In genomic region chr3:194977341-194977740, GRCh38 we compare ENCODE assay signal across 14 cellular contexts.
DNase-seq lines count a peak whose midpoint lies in the region; ATAC-seq and TF ChIP-seq lines count a peak whose summit lies in the region.
"Had no signal": no experiment of that assay in that cellular context is flagged by ENCODE, and none has a peak within 500 bp of the region (broad histone marks: within the 10 kb centered on the region; RNA-seq: fewer than 3 reads in every experiment).

No MANE protein-coding gene starts in this region.

- no peak overlapping the region for H3K4me3 Mint-ChIP-seq in T-helper 17 cell
- H3K4me3 Mint-ChIP-seq: CD4-positive, CD25-positive, alpha-beta regulatory T cell; H9 had no signal

- no peak for TF ChIP-seq CTCF in ascending aorta (IDR thresholded peaks at IDR 0.05)
- no peak for TF ChIP-seq CTCF in thoracic aorta (IDR thresholded peaks at IDR 0.05)

- H3K4me3 ChIP-seq in ascending aorta (no peak overlapping the region), trophoblast cell (ENCODE audit: low read depth, low read length) (no peak overlapping the region), thoracic aorta (no peak overlapping the region)

- no peak overlapping the region for H3K27ac Mint-ChIP-seq in T-helper 17 cell
- H3K27ac Mint-ChIP-seq: CD4-positive, CD25-positive, alpha-beta regulatory T cell; H9 had no signal

- no peak overlapping the region for H3K14ac ChIP-seq in trophoblast cell (ENCODE audit: low read length)

- H3K27ac ChIP-seq in ascending aorta (peak overlapping the region; percentile 67 to 76), trophoblast cell (ENCODE audit: low read depth, low read length) (no peak overlapping the region), thoracic aorta (peak overlapping the region; percentile 77 to 78)
- H3K27ac ChIP-seq: 22Rv1 had no signal

- peaks cover 2% of the 10 kb centered on the region for H3K36me3 Mint-ChIP-seq in T-helper 17 cell (ENCODE audit: low read depth)
- H3K36me3 Mint-ChIP-seq: CD4-positive, CD25-positive, alpha-beta regulatory T cell had no signal

- H4K91ac ChIP-seq in trophoblast cell (ENCODE audit: low read depth, low read length): no peak overlapping the region

- no peak for ATAC-seq in thoracic aorta (ENCODE audit: insufficient number of reproducible peaks, low FRiP score, low read depth)
- ATAC-seq in T-helper 17 cell: no peak

- H3K4me1 Mint-ChIP-seq in T-helper 17 cell: no peaks in the 10 kb centered on the region
- H3K4me1 Mint-ChIP-seq: CD4-positive, CD25-positive, alpha-beta regulatory T cell; H9 had no signal

- H2BK120ac ChIP-seq in trophoblast cell (ENCODE audit: insufficient read depth, low read length, poor library complexity): no peak overlapping the region

- DNase-seq in activated CD8-positive, alpha-beta memory T cell treated with anti-CD3 and anti-CD28 coated beads for 24 hours: peak; percentile 24
- DNase-seq in activated CD8-positive, alpha-beta memory T cell treated with anti-CD3 and anti-CD28 coated beads, Interleukin-2, amount 50 U/mL, for 4 hours: no peak
- no peak for DNase-seq in ascending aorta (ENCODE audit: low spot score in 2 of 2)
- DNase-seq in trophoblast cell: peak; percentile 81 to 96
- no peak for DNase-seq in thoracic aorta (ENCODE audit: low spot score)
- DNase-seq in T-helper 17 cell: no peak
- DNase-seq in activated naive CD4-positive, alpha-beta T cell (lab: John Stamatoyannopoulos, UW): no peak
- no peak for DNase-seq in nucleus accumbens (lab: John Stamatoyannopoulos, UW)
- DNase-seq: CD4-positive, CD25-positive, alpha-beta regulatory T cell; DMS53; GF-D8; GOT3; H9 had no signal

- H2AK5ac ChIP-seq in trophoblast cell (ENCODE audit: low read length): no peak overlapping the region

- no peak overlapping the region for H3K18ac ChIP-seq in trophoblast cell (ENCODE audit: low read length)

- H3K4ac ChIP-seq in trophoblast cell (ENCODE audit: low read depth, low read length): no peak overlapping the region

- no peaks in the 10 kb centered on the region for H3K79me2 ChIP-seq in trophoblast cell (ENCODE audit: control insufficient read depth, insufficient read depth, low read length, poor library complexity)

- WGBS in trophoblast cell (ENCODE audit: extremely low coverage, insufficient coverage, insufficient read length): no CpG with 5 or more reads among the region's 7 CpGs

- H3K79me1 ChIP-seq in trophoblast cell (ENCODE audit: low read length): no peaks in the 10 kb centered on the region

- no peak overlapping the region for H3K9ac ChIP-seq in trophoblast cell (ENCODE audit: low read length)

- H4K8ac ChIP-seq in trophoblast cell (ENCODE audit: low read depth, low read length): no peak overlapping the region

- no peak overlapping the region for H3K4me2 ChIP-seq in trophoblast cell (ENCODE audit: low read length)

- H3K27me3 Mint-ChIP-seq in T-helper 17 cell: peaks cover 65% of the 10 kb centered on the region

- no peak overlapping the region for H3K23ac ChIP-seq in trophoblast cell (ENCODE audit: low read length)

- intact Hi-C loops in ascending aorta (cut with DNase I): loop anchor here (2.0 to 5.0 kb wide), 2 partner anchors 281 to 290 kb away; partner anchors contain the start of gene FAM43A

- H2BK5ac ChIP-seq in trophoblast cell (ENCODE audit: low read depth, low read length, poor library complexity): no peak overlapping the region

- no peak overlapping the region for H2AFZ ChIP-seq in trophoblast cell (ENCODE audit: insufficient read depth, low read length, poor library complexity)

- H3K4me1 ChIP-seq in ascending aorta: peaks cover 10 to 12% of the 10 kb centered on the region in 2 donors
- H3K4me1 ChIP-seq in trophoblast cell (ENCODE audit: control insufficient read depth in 1 of 2, insufficient read depth in 2 of 2, low read length in 2 of 2): no peaks in the 10 kb centered on the region
- peaks cover 19 to 34% of the 10 kb centered on the region in 2 donors for H3K4me1 ChIP-seq in thoracic aorta (ENCODE audit: control insufficient read depth in 1 of 2, low read depth in 2 of 2)

- H3K9me3 ChIP-seq in ascending aorta (no peaks in the 10 kb centered on the region), trophoblast cell (ENCODE audit: insufficient read depth, low read depth, low read length) (peaks cover 2% of the 10 kb centered on the region), thoracic aorta (no peaks in the 10 kb centered on the region), T-helper 17 cell (ENCODE audit: control insufficient read depth, low read length, poor library complexity, severe bottlenecking) (no peaks in the 10 kb centered on the region)

- H3K27me3 ChIP-seq in ascending aorta: no peaks in the 10 kb centered on the region
- no peaks in the 10 kb centered on the region for H3K27me3 ChIP-seq in trophoblast cell (ENCODE audit: insufficient read depth, low read length)
- H3K27me3 ChIP-seq in thoracic aorta (replicated peaks; ENCODE audit: insufficient read depth): no peaks in the 10 kb centered on the region

- H2BK12ac ChIP-seq in trophoblast cell (ENCODE audit: low read length): no peak overlapping the region

- H3K36me3 ChIP-seq in ascending aorta (no peaks in the 10 kb centered on the region), trophoblast cell (ENCODE audit: control insufficient read depth in 1 of 2, insufficient read depth in 2 of 2, low read length in 2 of 2) (no peaks in the 10 kb centered on the region), thoracic aorta (no peaks in the 10 kb centered on the region)

- no peak overlapping the region for H4K12ac ChIP-seq in trophoblast cell (ENCODE audit: low read depth, low read length)

Comparison
In these comparisons a context has a peak if more than half of its experiments do, and no peak if none do; other contexts are left out.
1. DNase-seq: peak in activated CD8-positive, alpha-beta memory T cell treated with anti-CD3 and anti-CD28 coated beads for 24 hours (single experiment) and trophoblast cell (2 of 2); none in activated CD8-positive, alpha-beta memory T cell treated with anti-CD3 and anti-CD28 coated beads, Interleukin-2, amount 50 U/mL, for 4 hours (single experiment), ascending aorta (0 of 2), thoracic aorta (single experiment), T-helper 17 cell (0 of 3), activated naive CD4-positive, alpha-beta T cell (0 of 4) and nucleus accumbens (0 of 56).